In genomic region chr6:36784379-36784636, GRCh38 we compare ENCODE assay signal across 23 cellular contexts.
"Had no signal": no experiment of that assay in that cellular context is flagged by ENCODE, and none has a peak within 500 bp of the region (broad histone marks: within the 10 kb centered on the region; RNA-seq: fewer than 3 reads in every experiment).

No MANE protein-coding gene starts in this region.

- ATAC-seq: heart right ventricle; mucosa of descending colon; naive thymus-derived CD4-positive, alpha-beta T cell; natural killer cell treated with Interleukin-12 subunit alpha and Interleukin-12 subunit beta and Interleukin-15 and Interleukin-18, amount 100 ng/mL, for 72 hours; sciatic nerve; stimulated activated naive B cell treated with anti-CD40 and anti-IgM and Interleukin-4, amounts not matched to agents 10 μg/mL and 1 μg/mL and 100 μg/mL, for 72 hours; stimulated activated naive CD8-positive, alpha-beta T cell treated with anti-CD3 and anti-CD28 coated beads, Interleukin-15, Interleukin-2, amounts not matched to agents 100 U/mL and 50 U/mL, for 24 hours had no signal

- H3K4me3 Mint-ChIP-seq: naive thymus-derived CD4-positive, alpha-beta T cell; natural killer cell treated with Interleukin-12 subunit alpha and Interleukin-12 subunit beta and Interleukin-15 and Interleukin-18, amount 100 ng/mL, for 72 hours; stimulated activated naive B cell treated with anti-CD40 and anti-IgM and Interleukin-4, amounts not matched to agents 10 μg/mL and 1 μg/mL and 100 μg/mL, for 72 hours had no signal

- DNase-seq: heart right ventricle; hippocampal formation; kidney glomerular epithelial cell; left cardiac atrium; left ventricle myocardium inferior; mesendoderm; midbrain; mucosa of descending colon; naive thymus-derived CD4-positive, alpha-beta T cell; ovary; retina; stimulated activated CD4-positive, alpha-beta T cell treated with anti-CD3 and anti-CD28 coated beads, Interleukin-12 subunit alpha, Interleukin-12 subunit beta, amount 100 ng/mL, for 4 hours; stimulated activated CD4-positive, alpha-beta T cell treated with anti-CD3 and anti-CD28 coated beads, Interleukin-15, amount 100 ng/mL, for 24 hours; stimulated activated CD4-positive, alpha-beta T cell treated with anti-CD3 and anti-CD28 coated beads, Interleukin-2, amount 100 ng/mL, for 24 hours; stimulated activated CD4-positive, alpha-beta T cell treated with anti-CD3 and anti-CD28 coated beads, Interleukin-4, amount 100 ng/mL, for 1 hour; stimulated activated naive B cell treated with anti-CD40 and anti-IgM and Interleukin-4, amounts not matched to agents 10 μg/mL and 1 μg/mL and 100 μg/mL, for 72 hours; stimulated activated naive CD8-positive, alpha-beta T cell treated with anti-CD3 and anti-CD28 coated beads, Interleukin-15, Interleukin-2, amounts not matched to agents 100 U/mL and 50 U/mL, for 24 hours; stomach; thyroid gland; trophoblast cell; uterus had no signal

- H3K36me3 Mint-ChIP-seq: naive thymus-derived CD4-positive, alpha-beta T cell; natural killer cell treated with Interleukin-12 subunit alpha and Interleukin-12 subunit beta and Interleukin-15 and Interleukin-18, amount 100 ng/mL, for 72 hours; stimulated activated naive B cell treated with anti-CD40 and anti-IgM and Interleukin-4, amounts not matched to agents 10 μg/mL and 1 μg/mL and 100 μg/mL, for 72 hours had no signal

- H3K9me3 Mint-ChIP-seq: natural killer cell treated with Interleukin-12 subunit alpha and Interleukin-12 subunit beta and Interleukin-15 and Interleukin-18, amount 100 ng/mL, for 72 hours; stimulated activated naive B cell treated with anti-CD40 and anti-IgM and Interleukin-4, amounts not matched to agents 10 μg/mL and 1 μg/mL and 100 μg/mL, for 72 hours had no signal

- H3K27ac Mint-ChIP-seq: naive thymus-derived CD4-positive, alpha-beta T cell; natural killer cell treated with Interleukin-12 subunit alpha and Interleukin-12 subunit beta and Interleukin-15 and Interleukin-18, amount 100 ng/mL, for 72 hours; stimulated activated naive B cell treated with anti-CD40 and anti-IgM and Interleukin-4, amounts not matched to agents 10 μg/mL and 1 μg/mL and 100 μg/mL, for 72 hours had no signal
